8 cellular contexts compared by ENCODE assay signal in genomic region chr5:177546262-177546741, GRCh38. TPM values are rescaled to one million over a fixed set of nuclear protein-coding genes. Genes with fewer than 3 reads are reported as not detected.
DNase-seq lines count a peak whose midpoint lies in the region; ATAC-seq, FAIRE-seq and TF ChIP-seq lines count a peak whose summit lies in the region.

No MANE protein-coding gene starts in this region.

- peak; percentile 89 for DNase-seq in H54 (ENCODE audit: insufficient read length, low spot score)
- DNase-seq in SIG-M5 treated with dmso at 0.1 percent for 504 hours (lab: John Stamatoyannopoulos, UW; ENCODE audit: unreplicated experiment), result peak; percentile 85
- DNase-seq in fibroblast of peridontal ligament (ENCODE audit: extremely low read depth), result peak; percentile 100
- DNase-seq in omental fat pad (ENCODE audit: low spot score), result no peak
- DNase-seq in NCI-H1092 (lab: John Stamatoyannopoulos, UW), result no peak

- peak; percentile 89 for ATAC-seq in omental fat pad (ENCODE audit: low FRiP score)
- ATAC-seq in HG03432 (IDR thresholded peaks at IDR 0.05; ENCODE audit: unreplicated experiment), result no peak
- no peak for ATAC-seq in HG03159 (IDR thresholded peaks at IDR 0.05; ENCODE audit: unreplicated experiment)
- ATAC-seq in GM18861 (IDR thresholded peaks at IDR 0.05; ENCODE audit: unreplicated experiment), result no peak

- TF ChIP-seq CTCF in omental fat pad (IDR thresholded peaks at IDR 0.05), result no peak

- FAIRE-seq in H54 (lab: Jason Lieb, UNC), result peak; percentile 89

- TF ChIP-seq POLR2A in H54 (IDR thresholded peaks at IDR 0.05; ENCODE audit: low read depth, low read length), result no peak

RNA-seq across cellular contexts. Expression of gene FAM193B, which starts 8.1 kb away (rescaled TPM):
- total RNA-seq in omental fat pad, result 10 to 100 TPM; 43.3 to 92.5 (median 50.9) TPM

RNA-seq across cellular contexts. Expression of gene DDX41, which starts 29.5 kb away (rescaled TPM):
- total RNA-seq in omental fat pad, result 10 to 100 TPM; 66.2 to 93.7 (median 73.6) TPM

RNA-seq across cellular contexts. Expression of gene DOK3, which starts 36.7 kb away (rescaled TPM):
- 10 to 100 TPM in 3 of 4 donors, 1 to 10 TPM in 1; 7.4 to 41.0 (median 16.3) TPM for total RNA-seq in omental fat pad

RNA-seq across cellular contexts. Expression of gene TMED9, which starts 45.7 kb away (rescaled TPM):
- total RNA-seq in omental fat pad, result 100 to 1,000 TPM in 3 of 4 donors, 10 to 100 TPM in 1; 81.0 to 129 (median 105) TPM

RNA-seq across cellular contexts. Expression of gene PDLIM7, which starts 48.9 kb away (rescaled TPM):
- total RNA-seq in omental fat pad, result 10 to 100 TPM; 20.0 to 63.2 (median 34.2) TPM

Comparison
In these comparisons a context has a peak if more than half of its experiments do, and no peak if none do; other contexts are left out.
1. DNase-seq: peak in H54 (single experiment), SIG-M5 treated with dmso at 0.1 percent for 504 hours (single experiment) and fibroblast of peridontal ligament (single experiment); none in omental fat pad (single experiment) and NCI-H1092 (single experiment).